ENCODE assay signal across 17 cellular contexts in the genomic region with DNA sequence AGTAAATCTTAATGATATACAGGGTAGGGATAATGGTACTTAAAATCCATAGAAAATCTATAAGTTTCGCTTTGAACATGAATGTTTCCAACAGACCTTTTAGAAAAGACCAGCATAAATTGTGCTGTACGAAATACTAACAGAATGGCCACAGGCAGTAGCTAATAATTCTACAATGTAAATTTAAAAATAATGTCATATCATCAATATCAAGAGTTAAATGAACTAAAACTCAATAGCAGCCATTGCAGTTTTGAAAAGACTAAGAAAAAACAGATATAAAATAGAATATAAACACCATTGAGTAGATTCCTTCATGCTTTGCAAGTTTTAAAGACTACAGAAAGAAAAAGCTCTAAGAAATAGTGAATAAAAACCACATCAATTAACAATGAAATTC. TPM values are rescaled to one million over a fixed set of nuclear protein-coding genes. Genes with fewer than 3 reads are reported as not detected.
DNase-seq lines count a peak whose midpoint lies in the region; ATAC-seq, FAIRE-seq and TF ChIP-seq lines count a peak whose summit lies in the region.
"Had no signal": no experiment of that assay in that cellular context is flagged by ENCODE, and none has a peak within 500 bp of the region (broad histone marks: within the 10 kb centered on the region; RNA-seq: fewer than 3 reads in every experiment).

No MANE protein-coding gene starts in this region.

- 0 out of 7 replicates have a peak, but pooled peaks cover 0 to 6% (median 0%) of the 10 kb centered on the region in 3 experiments for H3K36me3 Mint-ChIP-seq in H9 (ENCODE audit: insufficient read depth in 1 of 3, low read depth in 3 of 3)

- H3T11ph ChIP-seq in H9 (ENCODE audit: low read length), result no peak overlapping the region

- no peak overlapping the region for H2BK15ac ChIP-seq in neuronal stem cell (ENCODE audit: low read length)
- H2BK15ac ChIP-seq in H9 (ENCODE audit: low read depth, low read length), result no peak overlapping the region

- no peaks in the 10 kb centered on the region for H3K9me3 Mint-ChIP-seq in H9

- H4K8ac ChIP-seq in neuronal stem cell (ENCODE audit: low read depth, low read length) (no peak overlapping the region), H9 (replicated peaks; ENCODE audit: insufficient read length, low read depth, low read length) (no peak overlapping the region)

- H4K20me1 ChIP-seq in HepG2 (ENCODE audit: insufficient read depth, low read length) (no peaks in the 10 kb centered on the region), endothelial cell of umbilical vein (replicated peaks; ENCODE audit: control insufficient read depth, extremely low read depth, insufficient read depth, low read length) (no peaks in the 10 kb centered on the region), H9 (ENCODE audit: control insufficient read depth, insufficient read depth, insufficient read length) (no peaks in the 10 kb centered on the region)

- TF ChIP-seq RAD21 in HepG2 (CRISPR knock-in tag; IDR thresholded peaks at IDR 0.05), result no peak

- H4K91ac ChIP-seq in neuronal stem cell (ENCODE audit: low read depth, low read length, poor library complexity) (no peak overlapping the region), H9 (ENCODE audit: insufficient read length, low read depth, low read length) (no peak overlapping the region)

- H3K79me2 ChIP-seq in HepG2 (ENCODE audit: insufficient read depth, low read length) (no peaks in the 10 kb centered on the region), endothelial cell of umbilical vein (ENCODE audit: control insufficient read depth, insufficient read depth, low read length) (no peaks in the 10 kb centered on the region), H9 (ENCODE audit: insufficient read depth, low read length) (no peaks in the 10 kb centered on the region)

- H2BK12ac ChIP-seq in neuronal stem cell (ENCODE audit: low read length) (no peak overlapping the region), H9 (ENCODE audit: insufficient read length, low read depth, low read length) (no peak overlapping the region)

- no peak overlapping the region for H3K27ac Mint-ChIP-seq in H9
- H3K27ac Mint-ChIP-seq: B cell had no signal

- H3K27me3 Mint-ChIP-seq in H9 (ENCODE audit: low read depth), result no peaks in the 10 kb centered on the region
- H3K27me3 Mint-ChIP-seq: B cell had no signal

- no peak overlapping the region for H3K56ac ChIP-seq in H9 (ENCODE audit: insufficient read length, low read depth, low read length)

- no peak overlapping the region; a peak in 1 of 6 replicates for H3K4me3 ChIP-seq in HepG2 (replicated peaks in 1 of 3; ENCODE audit: insufficient read depth in 1 of 3, low read depth in 2 of 3, low read length in 3 of 3)
- no peak overlapping the region for H3K4me3 ChIP-seq in right lobe of liver
- peak overlapping the region in 2 of 3 experiments; percentile 12 to 52 for H3K4me3 ChIP-seq in endothelial cell of umbilical vein (replicated peaks in 1 of 3; ENCODE audit: insufficient read depth in 1 of 3, low read depth in 1 of 3, low read length in 3 of 3)
- H3K4me3 ChIP-seq in neuronal stem cell (ENCODE audit: low read length in 2 of 2), result no peak overlapping the region
- H3K4me3 ChIP-seq in stomach, result no peak overlapping the region
- H3K4me3 ChIP-seq in BE2C (ENCODE audit: low read depth, low read length), result no peak overlapping the region
- H3K4me3 ChIP-seq: GM12878 had no signal

- H3K9me3 ChIP-seq in HepG2 (ENCODE audit: low read length) (no peaks in the 10 kb centered on the region), right lobe of liver (no peaks in the 10 kb centered on the region), endothelial cell of umbilical vein (replicated peaks; ENCODE audit: control insufficient read depth, insufficient read depth, low read length) (no peaks in the 10 kb centered on the region), neuronal stem cell (replicated peaks in 1 of 2; ENCODE audit: control insufficient read depth in 2 of 2, insufficient read depth in 1 of 2, low read depth in 1 of 2, low read length in 2 of 2) (no peaks in the 10 kb centered on the region), stomach (no peaks in the 10 kb centered on the region), H9 (ENCODE audit: control insufficient read depth, low read depth, low read length) (no peaks in the 10 kb centered on the region), BE2C (no peaks in the 10 kb centered on the region)

- H3K9me1 ChIP-seq in endothelial cell of umbilical vein (replicated peaks; ENCODE audit: control insufficient read depth, extremely low read depth, insufficient read depth, low read length), result no peaks in the 10 kb centered on the region

- H3K36me3 ChIP-seq in HepG2 (replicated peaks in 1 of 2; ENCODE audit: control insufficient read depth in 1 of 2, insufficient read depth in 2 of 2, low read length in 2 of 2) (no peaks in the 10 kb centered on the region), right lobe of liver (no peaks in the 10 kb centered on the region), endothelial cell of umbilical vein (ENCODE audit: control insufficient read depth in 2 of 2, extremely low read depth in 1 of 2, insufficient read depth in 2 of 2, low read length in 2 of 2) (no peaks in the 10 kb centered on the region), neuronal stem cell (replicated peaks in 1 of 2; ENCODE audit: control insufficient read depth in 2 of 2, insufficient read depth in 2 of 2, low read length in 2 of 2) (peaks cover 0 to 13% of the 10 kb centered on the region in 2 donors), stomach (peaks cover 0 to 13% (median 6%) of the 10 kb centered on the region in 4 donors), BE2C (no peaks in the 10 kb centered on the region; the same call in 1 of the 2 replicates)

- H2AFZ ChIP-seq in HepG2 (ENCODE audit: low read length), result no peak overlapping the region
- H2AFZ ChIP-seq in endothelial cell of umbilical vein (ENCODE audit: low read depth, low read length), result peak overlapping the region; percentile 90
- H2AFZ ChIP-seq in neuronal stem cell (ENCODE audit: low read length), result peak overlapping the region; percentile 59
- no peak overlapping the region for H2AFZ ChIP-seq in H9 (ENCODE audit: low read length)

- H2AK5ac ChIP-seq in neuronal stem cell (ENCODE audit: low read depth, low read length) (no peak overlapping the region), H9 (ENCODE audit: insufficient read length, low read length) (no peak overlapping the region)

- H3K4me1 ChIP-seq in HepG2 (ENCODE audit: insufficient read depth, low read length) (no peaks in the 10 kb centered on the region), right lobe of liver (peaks cover 0 to 3% (median 0%) of the 10 kb centered on the region in 4 donors), endothelial cell of umbilical vein (ENCODE audit: control insufficient read depth, extremely low read depth, insufficient read depth, low read length) (peaks cover 5% of the 10 kb centered on the region), neuronal stem cell (ENCODE audit: control insufficient read depth in 2 of 2, insufficient read depth in 1 of 2, low read depth in 1 of 2, low read length in 2 of 2) (no peaks in the 10 kb centered on the region), stomach (no peaks in the 10 kb centered on the region), H9 (ENCODE audit: insufficient read depth, low read length) (no peaks in the 10 kb centered on the region), BE2C (no peaks in the 10 kb centered on the region)

- no peak for TF ChIP-seq CTCF in HepG2 (CRISPR knock-in tag; IDR thresholded peaks at IDR 0.05)
- TF ChIP-seq CTCF in right lobe of liver (IDR thresholded peaks at IDR 0.05), result no peak
- TF ChIP-seq CTCF in endothelial cell of umbilical vein (IDR thresholded peaks at IDR 0.05; ENCODE audit: extremely low read depth in 1 of 2, insufficient read depth in 1 of 2, low read depth in 1 of 2, low read length in 2 of 2), result no peak
- TF ChIP-seq CTCF in stomach (IDR thresholded peaks at IDR 0.05), result no peak
- TF ChIP-seq CTCF in H9 (conservative IDR thresholded peaks at IDR 0.05), result no peak
- no peak for TF ChIP-seq CTCF in BE2C (IDR thresholded peaks at IDR 0.05; ENCODE audit: low read depth, low read length)

- H3K18ac ChIP-seq in neuronal stem cell (ENCODE audit: low read length), result no peak overlapping the region
- no peak overlapping the region for H3K18ac ChIP-seq in H9 (ENCODE audit: insufficient read length, low read depth, low read length)

- H3K4ac ChIP-seq in neuronal stem cell (ENCODE audit: low read length) (no peak overlapping the region), H9 (ENCODE audit: low read depth, low read length) (no peak overlapping the region)

- H3K23me2 ChIP-seq in H9 (ENCODE audit: insufficient read length, low read depth, low read length, poor library complexity, severe bottlenecking), result no peaks in the 10 kb centered on the region

- DNase-seq in HepG2 (ENCODE audit: low spot score) (no peak), right lobe of liver (no peak), endothelial cell of umbilical vein (ENCODE audit: low read depth, low spot score) (no peak), neuronal stem cell (ENCODE audit: low spot score) (no peak), stomach (no peak), middle frontal gyrus (ENCODE audit: extremely low spot score, low spot score) (no peak), H9 (no peak), BE2C (no peak)
- DNase-seq: 8988T, DMS79 treated with DMSO at 0.1 percent for 48 hours, NCI-H1694, NCI-H2081, NCI-H446, NCI-H526 had no signal

- no peaks in the 10 kb centered on the region for H3K4me1 Mint-ChIP-seq in H9

- TF ChIP-seq EP300 in HepG2 (IDR thresholded peaks at IDR 0.05; ENCODE audit: low read depth in 2 of 2, low read length in 2 of 2) (no peak), HepG2 (CRISPR knock-in tag; IDR thresholded peaks at IDR 0.05; ENCODE audit: borderline replicate concordance) (no peak), stomach (IDR thresholded peaks at IDR 0.05) (no peak)

- no TSS peak for BruUV-seq in HepG2 (replicated peaks; lab: Mats Ljungman, UMichigan)
- no TSS peak for BruUV-seq in endothelial cell of umbilical vein (replicated peaks; lab: Mats Ljungman, UMichigan)

- ATAC-seq in HepG2 (no peak), right lobe of liver (no peak)
- ATAC-seq: Right ventricle myocardium inferior had no signal

- intact Hi-C loops in HepG2 (cut with micrococcal nuclease; ENCODE audit: unreplicated experiment) (loop anchor here (1.0 to 5.0 kb wide), 2 partner anchors 81 to 713 kb away; no protein-coding TSS in a partner anchor), right lobe of liver (cut with DNase I) (no loop called here), endothelial cell of umbilical vein (cut with micrococcal nuclease) (no loop called here), stomach (cut with DNase I; ENCODE audit: low total_unique reads) (no loop called here)

- in situ Hi-C loops in HepG2 (cut with HindIII; ENCODE audit: extremely low pct_ligation_motif_present, low pct_unique_long_range_greater_than_20kb), result loop anchor here (25.0 kb wide), 1 partner anchor 1582 kb away; no protein-coding TSS in a partner anchor

- 35% methylated on average over 2 of the region's 2 CpGs for WGBS in HepG2 (ENCODE audit: low lambda C conversion rate)
- WGBS in right lobe of liver (ENCODE audit: insufficient coverage, low coverage, low lambda C conversion rate, missing lambda C conversion rate), result 51% methylated on average over 2 of the region's 2 CpGs
- WGBS in neuronal stem cell (ENCODE audit: extremely low coverage in 2 of 2, insufficient read length in 2 of 2, insufficient replicate concordance in 1 of 2), 2 donors, result no CpG with 5 or more reads among the region's 2 CpGs
- 92 to 96% (median 93%) methylated on average over 2 of the region's 2 CpGs for WGBS in stomach, 5 donors
- no CpG with 5 or more reads among the region's 2 CpGs for WGBS in H9 (ENCODE audit: extremely low coverage, insufficient read length, low lambda C conversion rate)

- FAIRE-seq in HepG2 (lab: Jason Lieb, UNC) (no peak), endothelial cell of umbilical vein (lab: Jason Lieb, UNC) (no peak)
- FAIRE-seq: GM12878 had no signal

- POLR2A ChIA-PET in HepG2 (lab: Yijun Ruan, JAX), result no interaction called here
- POLR2A ChIA-PET in endothelial cell of umbilical vein (lab: Charles Lee), result no interaction called here

- no peak overlapping the region for H3K23ac ChIP-seq in neuronal stem cell (ENCODE audit: low read depth, low read length, poor library complexity)
- no peak overlapping the region for H3K23ac ChIP-seq in H9 (ENCODE audit: insufficient read length, low read depth, low read length)

- CTCF ChIA-PET in HepG2 (lab: Yijun Ruan, JAX; ENCODE audit: low intra/inter-chr PET ratio, low total read pairs), result interaction anchor here (1.4 to 1.5 kb wide), 2 partner anchors 81 to 530 kb away, joined by 4 to 8 read pairs; no protein-coding TSS in a partner anchor
- CTCF ChIA-PET in endothelial cell of umbilical vein (lab: Charles Lee), result interaction anchor here (0.5 to 7.0 kb wide), 13 partner anchors 8 to 865 kb away, joined by 3 to 63 read pairs (median 5); partner anchors contain the start of gene TBC1D32

- dilution Hi-C loops in endothelial cell of umbilical vein (cut with MboI; ENCODE audit: extremely low pct_ligation_motif_present, low sequenced_read_pairs), result no loop called here

- H3K79me1 ChIP-seq in neuronal stem cell (ENCODE audit: low read depth, low read length) (no peaks in the 10 kb centered on the region), H9 (ENCODE audit: insufficient read depth, low read depth, low read length, poor library complexity, severe bottlenecking) (no peaks in the 10 kb centered on the region)

- no peak overlapping the region for H2BK20ac ChIP-seq in H9 (ENCODE audit: low read depth, low read length, poor library complexity, severe bottlenecking)

- no peak for TF ChIP-seq POLR2A in HepG2 (IDR thresholded peaks at IDR 0.05; ENCODE audit: insufficient read depth in 1 of 2, low read depth in 2 of 2, low read length in 2 of 2)
- TF ChIP-seq POLR2A in right lobe of liver (IDR thresholded peaks at IDR 0.05), result no peak
- no peak for TF ChIP-seq POLR2A in endothelial cell of umbilical vein (IDR thresholded peaks at IDR 0.05; ENCODE audit: low read depth, low read length)
- TF ChIP-seq POLR2A in stomach (IDR thresholded peaks at IDR 0.05), result no peak

- H3K27ac ChIP-seq in HepG2 (ENCODE audit: extremely low read length, insufficient read depth, low read length), result no peak overlapping the region
- H3K27ac ChIP-seq in right lobe of liver, result no peak overlapping the region
- H3K27ac ChIP-seq in endothelial cell of umbilical vein (ENCODE audit: insufficient read depth, low read depth, low read length), result no peak overlapping the region
- H3K27ac ChIP-seq in neuronal stem cell (replicated peaks; ENCODE audit: low read length), result no peak overlapping the region
- H3K27ac ChIP-seq in stomach, result no peak overlapping the region
- H3K27ac ChIP-seq in H9 (ENCODE audit: insufficient read length, low read depth, low read length), result no peak overlapping the region

- H3K4me2 ChIP-seq in HepG2 (ENCODE audit: low read depth, low read length), result no peak overlapping the region
- H3K4me2 ChIP-seq in endothelial cell of umbilical vein (ENCODE audit: insufficient read depth, low read length), result peak overlapping the region; percentile 70
- no peak overlapping the region for H3K4me2 ChIP-seq in neuronal stem cell (ENCODE audit: insufficient read depth, low read length, poor library complexity, severe bottlenecking)
- H3K4me2 ChIP-seq in H9 (ENCODE audit: insufficient read depth, insufficient read length, low read length), result no peak overlapping the region

- H3K14ac ChIP-seq in neuronal stem cell (ENCODE audit: low read length) (no peak overlapping the region), H9 (ENCODE audit: insufficient read depth, low read length) (no peak overlapping the region)

- no peak overlapping the region for H2BK120ac ChIP-seq in neuronal stem cell (ENCODE audit: low read depth, low read length)
- no peak overlapping the region for H2BK120ac ChIP-seq in H9 (ENCODE audit: low read depth, low read length, poor library complexity, severe bottlenecking)

- H3K4me3 Mint-ChIP-seq in H9, result no peak overlapping the region

- H2BK5ac ChIP-seq in neuronal stem cell (ENCODE audit: low read length), result no peak overlapping the region
- no peak overlapping the region for H2BK5ac ChIP-seq in H9 (ENCODE audit: insufficient read length, low read length)

- no peak overlapping the region for H4K5ac ChIP-seq in H9 (ENCODE audit: insufficient read length, low read depth, low read length)

- H3K9ac ChIP-seq in HepG2 (ENCODE audit: insufficient read depth, low read depth, low read length) (no peak overlapping the region), endothelial cell of umbilical vein (replicated peaks; ENCODE audit: extremely low read depth, insufficient read depth, low read length) (no peak overlapping the region), neuronal stem cell (ENCODE audit: low read depth, low read length, poor library complexity) (no peak overlapping the region), H9 (ENCODE audit: extremely low read depth, insufficient read length, low read length) (no peak overlapping the region)

- H3K27me3 ChIP-seq in HepG2 (ENCODE audit: control insufficient read depth in 1 of 2, insufficient read depth in 2 of 2, low read length in 2 of 2), result no peaks in the 10 kb centered on the region
- H3K27me3 ChIP-seq in right lobe of liver, result no peaks in the 10 kb centered on the region
- no peaks in the 10 kb centered on the region for H3K27me3 ChIP-seq in endothelial cell of umbilical vein (ENCODE audit: control insufficient read depth in 2 of 2, insufficient read depth in 2 of 2, low read length in 2 of 2)
- no peaks in the 10 kb centered on the region for H3K27me3 ChIP-seq in neuronal stem cell (ENCODE audit: control insufficient read depth in 3 of 3, insufficient read depth in 3 of 3, low read depth in 1 of 3, low read length in 3 of 3)
- H3K27me3 ChIP-seq in stomach, result no peaks in the 10 kb centered on the region
- no peaks in the 10 kb centered on the region for H3K27me3 ChIP-seq in H9 (ENCODE audit: insufficient read depth, low read length)
- no peaks in the 10 kb centered on the region for H3K27me3 ChIP-seq in BE2C

RNA-seq across cellular contexts. Expression of gene TBC1D32, which starts 14.7 kb away (rescaled TPM):
- total RNA-seq in HepG2 (2016; rRNA removed; fragmentation: Illumina TruSeq; extraction: Trizol) (3.1 and 4.8 TPM in 2 replicates), right lobe of liver (1 to 10 TPM in 5 of 6 experiments, under 1 TPM in 1; 0.65 to 2.3 (median 1.7) TPM), endothelial cell of umbilical vein (4.0 and 4.3 TPM in 2 replicates), stomach (10 to 100 TPM in 2 of 5 donors, 1 to 10 TPM in 3; 1.3 to 38.2 (median 4.6) TPM), H9 (2021) (8.7 and 9.0 TPM in 2 replicates)
- 2.2 and 2.8 TPM in 2 replicates for total RNA-seq in HepG2 (2016; cell fraction: cytosol; rRNA removed; fragmentation: Illumina TruSeq; extraction: Trizol; ENCODE audit: low read depth)
- 3.0 and 4.1 TPM in 2 replicates for total RNA-seq in HepG2 (2016; cell fraction: insoluble cytoplasmic fraction; rRNA removed; fragmentation: Illumina TruSeq; extraction: Trizol)
- 1.4 and 1.5 TPM in 2 replicates for total RNA-seq in HepG2 (2016; cell fraction: membrane; rRNA removed; fragmentation: Illumina TruSeq; extraction: Trizol)
- total RNA-seq in HepG2 (2016; cell fraction: nucleus; rRNA removed; fragmentation: Illumina TruSeq; extraction: Trizol), result 17.0 and 19.3 TPM in 2 replicates
- polyA plus RNA-seq in HepG2 (2011; rRNA removed) (2.0 and 2.3 TPM in 2 replicates), endothelial cell of umbilical vein (0.62 and 2.5 TPM in 2 replicates), stomach (1 to 10 TPM in 1 of 3 donors, under 1 TPM in 2; 0.46 to 1.4 (median 0.56) TPM)
- polyA plus RNA-seq in HepG2 (2011; cell fraction: cytosol; rRNA removed), result 0.15 and 0.81 TPM in 2 replicates
- polyA plus RNA-seq in HepG2 (2011; cell fraction: nucleus; rRNA removed), result 4.6 and 5.0 TPM in 2 replicates
- polyA plus RNA-seq in HepG2 (2012), result 0.44 and 0.68 TPM in 2 replicates
- polyA plus RNA-seq in HepG2 (2016; cell fraction: cytosol; fragmentation: Illumina TruSeq; extraction: Trizol; ENCODE audit: low read depth), result 0.09 and 0.20 TPM in 2 replicates
- 0.82 and 1.4 TPM in 2 replicates for polyA plus RNA-seq in HepG2 (2016; cell fraction: insoluble cytoplasmic fraction; fragmentation: Illumina TruSeq; extraction: Trizol; ENCODE audit: low read depth)
- 0.22 and 0.29 TPM in 2 replicates for polyA plus RNA-seq in HepG2 (2016; cell fraction: membrane; fragmentation: Illumina TruSeq; extraction: Trizol; ENCODE audit: low read depth)
- polyA plus RNA-seq in HepG2 (2016; cell fraction: nucleus; fragmentation: Illumina TruSeq; extraction: Trizol; ENCODE audit: insufficient read depth, low read depth), result 5.2 and 6.6 TPM in 2 replicates
- 2.8 and 2.9 TPM in 2 replicates for polyA minus RNA-seq in HepG2 (2011; rRNA and poly(A)+ RNA removed; ENCODE audit: low replicate concordance)
- 0.49 and 1.1 TPM in 2 replicates for polyA minus RNA-seq in HepG2 (2011; cell fraction: cytosol; rRNA and poly(A)+ RNA removed)
- polyA minus RNA-seq in HepG2 (2011; cell fraction: nucleus; rRNA and poly(A)+ RNA removed), result 20.1 and 28.6 TPM in 2 replicates
- polyA plus RNA-seq in endothelial cell of umbilical vein (2011; cell fraction: cytosol; rRNA removed), result 1.0 and 1.2 TPM in 2 replicates
- 9.1 and 9.2 TPM in 2 replicates for polyA plus RNA-seq in endothelial cell of umbilical vein (2011; cell fraction: nucleus; rRNA removed)
- polyA plus RNA-seq in endothelial cell of umbilical vein (2012), result 1.9 and 2.5 TPM in 2 replicates
- polyA minus RNA-seq in endothelial cell of umbilical vein, result 3.4 and 4.9 TPM in 2 replicates
- 2.5 TPM for polyA minus RNA-seq in endothelial cell of umbilical vein (2011; cell fraction: cytosol; rRNA and poly(A)+ RNA removed)
- 20.1 and 22.6 TPM in 2 replicates for polyA minus RNA-seq in endothelial cell of umbilical vein (2011; cell fraction: nucleus; rRNA and poly(A)+ RNA removed)
- 6.7 TPM for polyA plus RNA-seq in neuronal stem cell (2013, experiment 1 of 2)
- polyA plus RNA-seq in neuronal stem cell (2013, experiment 2 of 2), result 6.7 TPM
- polyA plus RNA-seq in BE2C (2012; ENCODE audit: insufficient read depth, insufficient read length, low read depth), result 1.1 TPM

Comparison
In these comparisons a context has a peak if more than half of its experiments do, and no peak if none do; other contexts are left out.
1. H2AFZ ChIP-seq: peak in endothelial cell of umbilical vein (single experiment) and neuronal stem cell (single experiment); none in HepG2 (single experiment) and H9 (single experiment).
2. H3K4me3 ChIP-seq: peak in endothelial cell of umbilical vein (2 of 3); none in HepG2 (0 of 3), right lobe of liver (0 of 3), neuronal stem cell (0 of 2), stomach (0 of 4) and BE2C (single experiment).